Comparison of ENCODE assay signal across 1 cellular context in the genomic region with DNA sequence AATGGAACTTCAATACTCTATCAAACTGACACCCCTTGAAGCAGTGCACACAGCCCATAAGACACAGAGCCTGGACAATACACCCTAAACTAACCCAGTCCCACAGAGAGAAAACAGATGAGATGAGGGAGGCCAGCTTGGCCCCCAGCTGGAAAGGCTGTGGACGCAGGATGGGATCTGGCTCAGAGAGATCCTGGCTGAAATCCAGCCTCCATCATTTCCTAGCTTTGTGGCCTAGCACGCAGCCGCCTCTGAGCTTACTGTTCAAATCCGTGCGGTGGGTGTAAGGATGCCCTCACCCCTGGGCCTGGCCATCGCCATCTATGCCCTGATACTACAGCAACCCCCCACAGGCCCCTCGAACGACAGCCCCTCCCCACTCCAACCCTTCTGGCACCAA.
TF ChIP-seq lines count a peak whose summit lies in the region.

No MANE protein-coding gene starts in this region.

TF ChIP-seq in HepG2, 621 proteins besides CTCF, POLR2A, EP300 and RAD21:
- TF ChIP-seq NFYC (CRISPR knock-in tag; IDR thresholded peaks at IDR 0.05) (no peak), MAF1 (CRISPR knock-in tag; IDR thresholded peaks at IDR 0.05; ENCODE audit: borderline replicate concordance) (no peak), NFKBIZ (CRISPR knock-in tag; IDR thresholded peaks at IDR 0.05) (no peak), PHB2 (IDR thresholded peaks at IDR 0.05; ENCODE audit: partially characterized antibody) (no peak), NFE2L2 (IDR thresholded peaks at IDR 0.05; ENCODE audit: low read length) (no peak), ZNF777 (CRISPR knock-in tag; IDR thresholded peaks at IDR 0.05) (no peak), CBX1 (IDR thresholded peaks at IDR 0.05; ENCODE audit: low read depth) (no peak), BRCA1 (CRISPR knock-in tag; IDR thresholded peaks at IDR 0.05) (no peak), POGZ (CRISPR knock-in tag; IDR thresholded peaks at IDR 0.05) (no peak), NRL (CRISPR knock-in tag; IDR thresholded peaks at IDR 0.05; ENCODE audit: borderline replicate concordance) (no peak), ELF1 (CRISPR knock-in tag; IDR thresholded peaks at IDR 0.05) (no peak), SP1 (IDR thresholded peaks at IDR 0.05) (no peak), SP1 (CRISPR knock-in tag; IDR thresholded peaks at IDR 0.05) (no peak), ZNF577 (CRISPR knock-in tag; IDR thresholded peaks at IDR 0.05; ENCODE audit: borderline replicate concordance, low read depth) (no peak), RFXANK (CRISPR knock-in tag; IDR thresholded peaks at IDR 0.05) (no peak), ZNF292 (CRISPR knock-in tag; IDR thresholded peaks at IDR 0.05; ENCODE audit: borderline replicate concordance, low read depth) (no peak), THRA (CRISPR knock-in tag; IDR thresholded peaks at IDR 0.05; ENCODE audit: borderline replicate concordance) (no peak), ZNF816 (CRISPR knock-in tag; IDR thresholded peaks at IDR 0.05; ENCODE audit: borderline replicate concordance) (no peak)
- TF ChIP-seq, protein P1, sequence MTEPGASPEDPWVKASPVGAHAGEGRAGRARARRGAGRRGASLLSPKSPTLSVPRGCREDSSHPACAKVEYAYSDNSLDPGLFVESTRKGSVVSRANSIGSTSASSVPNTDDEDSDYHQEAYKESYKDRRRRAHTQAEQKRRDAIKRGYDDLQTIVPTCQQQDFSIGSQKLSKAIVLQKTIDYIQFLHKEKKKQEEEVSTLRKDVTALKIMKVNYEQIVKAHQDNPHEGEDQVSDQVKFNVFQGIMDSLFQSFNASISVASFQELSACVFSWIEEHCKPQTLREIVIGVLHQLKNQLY (CRISPR knock-in tag; IDR thresholded peaks at IDR 0.05) = no peak
- TF ChIP-seq, protein P2, sequence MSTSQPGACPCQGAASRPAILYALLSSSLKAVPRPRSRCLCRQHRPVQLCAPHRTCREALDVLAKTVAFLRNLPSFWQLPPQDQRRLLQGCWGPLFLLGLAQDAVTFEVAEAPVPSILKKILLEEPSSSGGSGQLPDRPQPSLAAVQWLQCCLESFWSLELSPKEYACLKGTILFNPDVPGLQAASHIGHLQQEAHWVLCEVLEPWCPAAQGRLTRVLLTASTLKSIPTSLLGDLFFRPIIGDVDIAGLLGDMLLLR (CRISPR knock-in tag; IDR thresholded peaks at IDR 0.05) = no peak
